In the genomic region with DNA sequence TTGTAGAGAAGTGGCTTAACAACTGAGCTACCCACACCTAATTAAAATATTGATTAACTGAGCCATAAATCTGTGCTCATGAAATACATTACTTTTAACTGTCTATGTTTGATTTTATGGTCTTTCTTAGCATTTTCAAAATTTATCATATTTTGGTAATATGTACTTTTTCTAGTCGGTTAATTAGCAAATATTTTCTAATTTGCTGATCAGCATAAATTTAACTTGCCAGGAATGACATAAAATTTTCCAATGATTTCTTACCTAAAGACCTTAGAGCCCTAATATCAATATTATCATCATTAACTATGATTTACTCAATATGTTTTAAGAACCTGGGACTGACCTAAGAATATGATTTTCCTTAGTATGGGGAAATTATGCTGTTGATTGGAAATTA, we compare ENCODE assay signal across 33 cellular contexts.
"Had no signal": no experiment of that assay in that cellular context is flagged by ENCODE, and none has a peak within 500 bp of the region (broad histone marks: within the 10 kb centered on the region; RNA-seq: fewer than 3 reads in every experiment).

No MANE protein-coding gene starts in this region.

- DNase-seq: activated effector memory CD4-positive, alpha-beta T cell treated with anti-CD3 and anti-CD28 coated beads, Interleukin-2, amount 50 U/mL, for 16 hours; activated effector memory CD4-positive, alpha-beta T cell treated with Interleukin-2 at 50 U/mL for 16 hours; activated gamma-delta T cell; activated gamma-delta T cell treated with Interleukin-2 at 50 U/mL for 16 hours; activated naive CD4-positive, alpha-beta T cell; activated naive CD4-positive, alpha-beta T cell treated with anti-CD3 and anti-CD28 coated beads for 36 hours; activated naive CD4-positive, alpha-beta T cell treated with anti-CD3 and anti-CD28 coated beads, Interleukin-2, amount 10 ng/mL, durations not matched to agents 7 days and 5 days; activated naive CD4-positive, alpha-beta T cell treated with anti-CD3 and anti-CD28 coated beads, Interleukin-2, amount 50 U/mL, for 16 hours; activated naive CD4-positive, alpha-beta T cell treated with Interleukin-2 at 50 U/mL for 16 hours; activated naive CD8-positive, alpha-beta T cell treated with anti-CD3 and anti-CD28 coated beads for 36 hours; activated naive CD8-positive, alpha-beta T cell treated with anti-CD3 and anti-CD28 coated beads, Interleukin-2, amount 10 ng/mL, durations not matched to agents 7 days and 5 days; activated naive CD8-positive, alpha-beta T cell treated with anti-CD3 and anti-CD28 coated beads, Interleukin-2, amount 50 U/mL, for 24 hours; activated T-cell treated with anti-CD3 and anti-CD28 coated beads, Interleukin-2, amount 50 U/mL, for 4 hours; activated T-cell treated with anti-CD3 and anti-CD28 coated beads, Interleukin-2, amount 50 U/mL, for 48 hours; activated T-cell treated with anti-CD3 and anti-CD28 coated beads, Interleukin-2, amount 50 U/mL, for 72 hours; adrenal gland; amniotic stem cell; amygdala; anterior cingulate cortex; aorta; body of pancreas; brain microvascular endothelial cell; caudate nucleus; central memory CD4-positive, alpha-beta T cell; cerebellar nuclear complex had no signal

- H3K36me3 ChIP-seq: adrenal gland, ascending aorta, brain microvascular endothelial cell, breast epithelium, cardiac muscle cell had no signal

- H3K27ac ChIP-seq: adrenal gland, ascending aorta, body of pancreas, brain microvascular endothelial cell, breast epithelium, cardiac muscle cell had no signal

- H3K9me3 ChIP-seq: adrenal gland, body of pancreas had no signal

- H3K27me3 ChIP-seq: adrenal gland, ascending aorta, brain microvascular endothelial cell, breast epithelium, cardiac muscle cell had no signal

- ATAC-seq: activated naive CD4-positive, alpha-beta T cell treated with anti-CD3 and anti-CD28 coated beads, Interleukin-2, amount 50 U/mL, for 72 hours; activated naive CD8-positive, alpha-beta T cell treated with anti-CD3 and anti-CD28 coated beads, Interleukin-2, amount 50 U/mL, for 24 hours; activated T-cell treated with anti-CD3 and anti-CD28 coated beads, Interleukin-2, amount 50 U/mL, for 4 hours; activated T-cell treated with anti-CD3 and anti-CD28 coated beads, Interleukin-2, amount 50 U/mL, for 72 hours; activated T-helper 17 cell treated with anti-CD3 and anti-CD28 coated beads, Interleukin-2, amount 50 U/mL, for 72 hours; body of pancreas had no signal

- H3K4me1 ChIP-seq: adrenal gland, ascending aorta, body of pancreas, breast epithelium had no signal

- H3K4me3 ChIP-seq: adrenal gland, ascending aorta, body of pancreas, breast epithelium, cardiac muscle cell had no signal

- FAIRE-seq: astrocyte, bronchial epithelial cell, colon had no signal
